In the genomic region with DNA sequence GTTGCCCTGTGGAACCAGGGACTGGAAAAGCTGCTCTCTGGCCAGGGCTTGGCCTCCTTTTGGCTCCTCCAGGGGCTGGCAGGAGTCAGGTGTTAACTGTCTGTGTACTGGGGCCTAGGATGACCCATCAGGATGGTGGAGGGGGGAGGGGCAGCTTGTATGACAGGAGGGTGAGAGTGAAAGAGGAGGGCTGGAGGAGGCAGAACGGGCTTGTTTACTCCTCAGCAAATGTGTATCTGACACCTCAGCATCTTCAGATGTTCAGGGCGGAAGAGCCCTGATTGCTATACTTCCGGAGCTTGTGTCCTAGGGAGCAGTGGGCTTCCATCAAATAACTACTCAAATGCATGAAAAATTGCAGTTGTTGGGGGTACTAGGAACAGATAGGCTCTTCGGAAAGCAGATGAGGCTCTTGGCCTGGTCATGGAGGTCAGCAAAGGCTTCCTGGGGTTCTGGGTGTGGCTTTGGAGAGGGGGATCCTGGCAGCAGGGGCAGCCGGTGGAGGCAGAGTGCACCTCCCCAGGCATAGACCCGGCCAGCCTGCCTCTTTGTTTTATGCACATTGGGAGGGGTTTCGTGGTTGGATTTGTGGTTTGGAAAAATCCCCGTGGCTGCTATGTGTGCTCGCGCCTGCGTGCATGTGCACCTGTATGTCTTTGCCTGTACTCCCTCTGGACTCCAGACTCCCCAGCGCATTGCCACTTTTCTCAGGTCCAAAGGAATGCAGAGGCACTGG, we compare ENCODE assay signal across 9 cellular contexts. TPM values are rescaled to one million over a fixed set of nuclear protein-coding genes. Genes with fewer than 3 reads are reported as not detected.
DNase-seq lines count a peak whose midpoint lies in the region; ATAC-seq and TF ChIP-seq lines count a peak whose summit lies in the region.
"Had no signal": no experiment of that assay in that cellular context is flagged by ENCODE, and none has a peak within 500 bp of the region (broad histone marks: within the 10 kb centered on the region; RNA-seq: fewer than 3 reads in every experiment).

No MANE protein-coding gene starts in this region.

- H3K27ac ChIP-seq in DOHH2 (ENCODE audit: low read depth, low read length) (no peak overlapping the region), spleen (peak overlapping the region; percentile 43 to 89 (median 74))

- H3K4me2 ChIP-seq in DOHH2 (ENCODE audit: low read length), result peak overlapping the region; percentile 6; the same call in 1 of the 2 replicates

- no peaks in the 10 kb centered on the region for H3K79me2 ChIP-seq in DOHH2 (ENCODE audit: control insufficient read depth, low read length)

- H3K27me3 Mint-ChIP-seq in T-helper 2 cell treated with Interferon-gamma antibody and Interleukin-4, amounts not matched to agents 5 μg/mL and 100 μg/mL, for 36 hours (ENCODE audit: low read depth), result no peaks in the 10 kb centered on the region
- no peaks in the 10 kb centered on the region for H3K27me3 Mint-ChIP-seq in central memory CD8-positive, alpha-beta T cell
- H3K27me3 Mint-ChIP-seq: dendritic cell treated with granulocyte-macrophage colony-stimulating factor and Interleukin-4, amounts not matched to agents 40 ng/mL and 50 ng/mL, for 4 days had no signal

- no peaks in the 10 kb centered on the region for H3K9me3 Mint-ChIP-seq in T-helper 2 cell treated with Interferon-gamma antibody and Interleukin-4, amounts not matched to agents 5 μg/mL and 100 μg/mL, for 36 hours
- H3K9me3 Mint-ChIP-seq in central memory CD8-positive, alpha-beta T cell, result no peaks in the 10 kb centered on the region
- H3K9me3 Mint-ChIP-seq: dendritic cell treated with granulocyte-macrophage colony-stimulating factor and Interleukin-4, amounts not matched to agents 40 ng/mL and 50 ng/mL, for 4 days had no signal

- 41 to 59% (median 55%) methylated on average over 12 of the region's 12 CpGs for WGBS in spleen, 5 donors

- H3K4me1 ChIP-seq in DOHH2 (ENCODE audit: control insufficient read depth, low read length) (peaks cover 28% of the 10 kb centered on the region), spleen (peaks cover 23 to 92% (median 83%) of the 10 kb centered on the region in 6 donors)

- peaks cover 55% of the 10 kb centered on the region for H3K36me3 Mint-ChIP-seq in T-helper 2 cell treated with Interferon-gamma antibody and Interleukin-4, amounts not matched to agents 5 μg/mL and 100 μg/mL, for 36 hours (ENCODE audit: low read depth)
- peaks cover 9% of the 10 kb centered on the region for H3K36me3 Mint-ChIP-seq in central memory CD8-positive, alpha-beta T cell (ENCODE audit: insufficient read depth)

- H4K20me1 ChIP-seq in DOHH2 (ENCODE audit: control insufficient read depth, insufficient read depth, low read depth, low read length), result no peaks in the 10 kb centered on the region

- peak overlapping the region; percentile 96 for H3K27ac Mint-ChIP-seq in T-helper 2 cell treated with Interferon-gamma antibody and Interleukin-4, amounts not matched to agents 5 μg/mL and 100 μg/mL, for 36 hours
- H3K27ac Mint-ChIP-seq in central memory CD8-positive, alpha-beta T cell (ENCODE audit: low read depth), result peak overlapping the region; percentile 89
- H3K27ac Mint-ChIP-seq: dendritic cell treated with granulocyte-macrophage colony-stimulating factor and Interleukin-4, amounts not matched to agents 40 ng/mL and 50 ng/mL, for 4 days had no signal

- H3K4me3 Mint-ChIP-seq in T-helper 2 cell treated with Interferon-gamma antibody and Interleukin-4, amounts not matched to agents 5 μg/mL and 100 μg/mL, for 36 hours, result peak overlapping the region; percentile 79
- H3K4me3 Mint-ChIP-seq in central memory CD8-positive, alpha-beta T cell, result peak overlapping the region; percentile 74
- H3K4me3 Mint-ChIP-seq: dendritic cell treated with granulocyte-macrophage colony-stimulating factor and Interleukin-4, amounts not matched to agents 40 ng/mL and 50 ng/mL, for 4 days had no signal

- no peaks in the 10 kb centered on the region for H3F3A ChIP-seq in DOHH2 (ENCODE audit: control insufficient read depth, insufficient read depth)

- no peaks in the 10 kb centered on the region for H3K36me3 ChIP-seq in DOHH2 (ENCODE audit: control insufficient read depth, low read length)
- H3K36me3 ChIP-seq in spleen, result peaks cover 0 to 63% (median 0%) of the 10 kb centered on the region in 6 donors

- H3K27me3 ChIP-seq in DOHH2 (ENCODE audit: control insufficient read depth, low read length) (no peaks in the 10 kb centered on the region), spleen (replicated peaks in 1 of 7) (no peaks in the 10 kb centered on the region)

- intact Hi-C loops in spleen (cut with DNase I; ENCODE audit: low total_unique reads), result no loop called here

- TF ChIP-seq CTCF in DOHH2 (IDR thresholded peaks at IDR 0.05; ENCODE audit: low read depth, low read length, poor library complexity, severe bottlenecking), result no peak
- no peak for TF ChIP-seq CTCF in spleen (IDR thresholded peaks at IDR 0.05 in 8 of 11, conservative IDR thresholded peaks at IDR 0.05 in 3 of 11)

- DNase-seq in T-helper 2 cell treated with Interferon-gamma antibody and Interleukin-4, amounts not matched to agents 5 μg/mL and 100 μg/mL, for 36 hours (ENCODE audit: low spot score), result peak; percentile 79
- peak; percentile 24 to 43 for DNase-seq in central memory CD8-positive, alpha-beta T cell (ENCODE audit: low spot score in 2 of 2)
- DNase-seq in spleen, result no peak
- no peak for DNase-seq in NCI-H345 treated with DMSO at 0.1 percent for 48 hours (lab: John Stamatoyannopoulos, UW; ENCODE audit: unreplicated experiment)
- no peak for DNase-seq in NCI-H446 treated with DMSO at 0.1 percent for 48 hours (lab: John Stamatoyannopoulos, UW)

- H3K4me3 ChIP-seq in DOHH2 (ENCODE audit: low read length), result no peak overlapping the region
- peak overlapping the region in 1 of 8 donors; percentile 43 for H3K4me3 ChIP-seq in spleen

- TF ChIP-seq POLR2A in spleen (IDR thresholded peaks at IDR 0.05), result no peak

- H3K9me3 ChIP-seq in DOHH2 (ENCODE audit: control insufficient read depth, insufficient read depth, low read length) (no peaks in the 10 kb centered on the region), spleen (no peaks in the 10 kb centered on the region)

- H3K4me1 Mint-ChIP-seq in T-helper 2 cell treated with Interferon-gamma antibody and Interleukin-4, amounts not matched to agents 5 μg/mL and 100 μg/mL, for 36 hours (ENCODE audit: low read depth), result peaks cover 51% of the 10 kb centered on the region
- H3K4me1 Mint-ChIP-seq in central memory CD8-positive, alpha-beta T cell, result peaks cover 49% of the 10 kb centered on the region

- ATAC-seq in HG02610 (IDR thresholded peaks at IDR 0.05; ENCODE audit: unreplicated experiment) (peak; percentile 46), HG02571 (IDR thresholded peaks at IDR 0.05; ENCODE audit: unreplicated experiment) (no peak)
- ATAC-seq in central memory CD8-positive, alpha-beta T cell (replicated peaks; ENCODE audit: extremely low read depth, poor library complexity, severe bottlenecking), result peak; percentile 80

- no peaks in the 10 kb centered on the region for H3K9me2 ChIP-seq in DOHH2 (replicated peaks; ENCODE audit: control insufficient read depth, low read length)

RNA-seq across cellular contexts. Expression of a gene that starts 31.2 kb away (rescaled TPM):
- 100 to 1,000 TPM in 4 of 7 donors, 10 to 100 TPM in 3; 65.3 to 174 (median 125) TPM for total RNA-seq in spleen
- polyA plus RNA-seq in spleen, result 100 to 1,000 TPM in 1 of 3 donors, 10 to 100 TPM in 2; 27.8 to 111 (median 35.3) TPM

Comparison
In these comparisons a context has a peak if more than half of its experiments do, and no peak if none do; other contexts are left out.
1. DNase-seq: peak in T-helper 2 cell treated with Interferon-gamma antibody and Interleukin-4, amounts not matched to agents 5 μg/mL and 100 μg/mL, for 36 hours (single experiment) and central memory CD8-positive, alpha-beta T cell (2 of 2); none in spleen (single experiment), NCI-H345 treated with DMSO at 0.1 percent for 48 hours (single experiment) and NCI-H446 treated with DMSO at 0.1 percent for 48 hours (single experiment).